In genomic region chr21:42247716-42248115, GRCh38 we compare ENCODE assay signal across 19 cellular contexts.
"Had no signal": no experiment of that assay in that cellular context is flagged by ENCODE, and none has a peak within 500 bp of the region (broad histone marks: within the 10 kb centered on the region; RNA-seq: fewer than 3 reads in every experiment).

No MANE protein-coding gene starts in this region.

- H3K27ac Mint-ChIP-seq: activated CD4-positive, alpha-beta T cell treated with anti-CD3 and anti-CD28 coated beads, Interleukin-2, amount 10 ng/mL, durations not matched to agents 24 days and 14 days; activated CD8-positive, alpha-beta T cell treated with anti-CD3 and anti-CD28 coated beads for 36 hours; stimulated activated effector memory CD8-positive, alpha-beta T cell treated with anti-CD3 and anti-CD28 coated beads, Interleukin-12 subunit alpha, Interleukin-12 subunit beta, amount 100 ng/mL, for 72 hours had no signal

- H3K27ac ChIP-seq: adrenal gland, epithelial cell of prostate, ovary, testis, upper lobe of left lung had no signal

- H3K4me3 ChIP-seq: adrenal gland, ovary, smooth muscle cell, testis, upper lobe of left lung had no signal

- H3K9me3 Mint-ChIP-seq: activated CD4-positive, alpha-beta T cell treated with anti-CD3 and anti-CD28 coated beads, Interleukin-2, amount 10 ng/mL, durations not matched to agents 24 days and 14 days; activated CD8-positive, alpha-beta T cell treated with anti-CD3 and anti-CD28 coated beads for 36 hours; stimulated activated effector memory CD8-positive, alpha-beta T cell treated with anti-CD3 and anti-CD28 coated beads, Interleukin-12 subunit alpha, Interleukin-12 subunit beta, amount 100 ng/mL, for 72 hours had no signal

- DNase-seq: activated CD4-positive, alpha-beta T cell treated with anti-CD3 and anti-CD28 coated beads, Interleukin-2, amount 10 ng/mL, durations not matched to agents 24 days and 14 days; activated CD8-positive, alpha-beta T cell treated with anti-CD3 and anti-CD28 coated beads for 36 hours; activated effector memory CD4-positive, alpha-beta T cell treated with anti-CD3 and anti-CD28 coated beads, Interleukin-2, amount 50 U/mL, for 16 hours; activated naive CD4-positive, alpha-beta T cell treated with anti-CD3 and anti-CD28 coated beads, Interleukin-2, amount 50 U/mL, for 16 hours; activated T-cell treated with anti-CD3 and anti-CD28 coated beads, Interleukin-2, amount 50 U/mL, for 1 hour; adrenal gland; foreskin fibroblast; mammary epithelial cell; ovary; stimulated activated CD4-positive, alpha-beta T cell treated with anti-CD3 and anti-CD28 coated beads, Interleukin-4, amount 100 ng/mL, for 24 hours; T-helper 1 cell; T1000; testis; upper lobe of left lung had no signal

- H3K27me3 ChIP-seq: adrenal gland, ovary, testis, upper lobe of left lung had no signal

- H3K4me3 Mint-ChIP-seq: activated CD4-positive, alpha-beta T cell treated with anti-CD3 and anti-CD28 coated beads, Interleukin-2, amount 10 ng/mL, durations not matched to agents 24 days and 14 days; activated CD8-positive, alpha-beta T cell treated with anti-CD3 and anti-CD28 coated beads for 36 hours; stimulated activated effector memory CD8-positive, alpha-beta T cell treated with anti-CD3 and anti-CD28 coated beads, Interleukin-12 subunit alpha, Interleukin-12 subunit beta, amount 100 ng/mL, for 72 hours had no signal

- ATAC-seq: activated CD8-positive, alpha-beta T cell treated with anti-CD3 and anti-CD28 coated beads for 36 hours; left lobe of liver; sciatic nerve; stimulated activated effector memory CD8-positive, alpha-beta T cell treated with anti-CD3 and anti-CD28 coated beads, Interleukin-12 subunit alpha, Interleukin-12 subunit beta, amount 100 ng/mL, for 72 hours had no signal

- H3K9me3 ChIP-seq: adrenal gland, ovary, testis, upper lobe of left lung had no signal

- H3K27me3 Mint-ChIP-seq: activated CD8-positive, alpha-beta T cell treated with anti-CD3 and anti-CD28 coated beads for 36 hours had no signal

- H3K36me3 ChIP-seq: adrenal gland, ovary had no signal

- H3K36me3 Mint-ChIP-seq: stimulated activated effector memory CD8-positive, alpha-beta T cell treated with anti-CD3 and anti-CD28 coated beads, Interleukin-12 subunit alpha, Interleukin-12 subunit beta, amount 100 ng/mL, for 72 hours had no signal
